ENCODE assay signal across 14 cellular contexts in genomic region chr6:113457156-113457555, GRCh38.
DNase-seq lines count a peak whose midpoint lies in the region; TF ChIP-seq lines count a peak whose summit lies in the region.
"Had no signal": no experiment of that assay in that cellular context is flagged by ENCODE, and none has a peak within 500 bp of the region (broad histone marks: within the 10 kb centered on the region; RNA-seq: fewer than 3 reads in every experiment).

No MANE protein-coding gene starts in this region.

- H3K27me3 Mint-ChIP-seq in osteocyte (ENCODE audit: unreplicated experiment) = no peaks in the 10 kb centered on the region

- H3K36me3 Mint-ChIP-seq in osteocyte (ENCODE audit: unreplicated experiment) = peaks cover 2% of the 10 kb centered on the region

- TF ChIP-seq EP300 in tibial nerve (IDR thresholded peaks at IDR 0.05) = no peak

- peak overlapping the region; percentile 94 for H3K27ac Mint-ChIP-seq in osteocyte (ENCODE audit: unreplicated experiment)

- H3K36me3 ChIP-seq in vagina (no peaks in the 10 kb centered on the region), tibial nerve (no peaks in the 10 kb centered on the region)
- H3K36me3 ChIP-seq: MG63 had no signal

- TF ChIP-seq CTCF in fibroblast of pulmonary artery (IDR thresholded peaks at IDR 0.05; ENCODE audit: low read length, missing control alignments) (no peak), osteocyte (IDR thresholded peaks at IDR 0.05) (no peak), vagina (IDR thresholded peaks at IDR 0.05) (no peak), tibial nerve (IDR thresholded peaks at IDR 0.05) (no peak)

- DNase-seq in AG20443 (ENCODE audit: low spot score) = peak; percentile 73
- DNase-seq in RPMI7951 (ENCODE audit: low read depth) = peak; percentile 90
- DNase-seq in fibroblast of pulmonary artery (ENCODE audit: low read depth) = peak; percentile 83
- peak; percentile 88 for DNase-seq in osteocyte (ENCODE audit: extremely low spot score, unreplicated experiment)
- DNase-seq in vagina (ENCODE audit: extremely low spot score in 2 of 2) = no peak
- no peak for DNase-seq in NCI-H524 (lab: John Stamatoyannopoulos, UW)
- no peak for DNase-seq in DMS153 (lab: John Stamatoyannopoulos, UW)
- no peak for DNase-seq in tibial nerve (ENCODE audit: low spot score in 2 of 2)
- DNase-seq: activated T-cell treated with anti-CD3 and anti-CD28 coated beads, Interleukin-2, amount 50 U/mL, for 48 hours; erythroblast; MG63; NCI-H345; RPMI8226 had no signal

- H3K4me1 ChIP-seq in vagina (no peaks in the 10 kb centered on the region), tibial nerve (peaks cover 0 to 25% (median 18%) of the 10 kb centered on the region in 4 donors)

- peaks cover 4% of the 10 kb centered on the region for H3K9me3 Mint-ChIP-seq in osteocyte (ENCODE audit: unreplicated experiment)

- intact Hi-C loops in vagina (cut with DNase I) = loop anchor here (2.0 kb wide), 1 partner anchor 20 kb away; no protein-coding TSS in a partner anchor

- WGBS in tibial nerve, 2 donors = 35 to 44% methylated on average over 4 of the region's 4 CpGs

- H3K4me1 Mint-ChIP-seq in osteocyte (ENCODE audit: unreplicated experiment) = peaks cover 55% of the 10 kb centered on the region

- TF ChIP-seq POLR2A in vagina (IDR thresholded peaks at IDR 0.05) (no peak), tibial nerve (IDR thresholded peaks at IDR 0.05) (no peak)

- H3K4me3 Mint-ChIP-seq in osteocyte (ENCODE audit: unreplicated experiment) = no peak overlapping the region

- H3K27ac ChIP-seq in vagina (no peak overlapping the region), tibial nerve (peak overlapping the region in 2 of 4 donors; percentile 50 to 66)
- H3K27ac ChIP-seq: C4-2B had no signal

- H3K4me3 ChIP-seq in fibroblast of pulmonary artery (replicated peaks; ENCODE audit: low read depth, low read length) (no peak overlapping the region), vagina (no peak overlapping the region), tibial nerve (no peak overlapping the region)
- H3K4me3 ChIP-seq: MG63 had no signal

- H3K27me3 ChIP-seq in vagina (no peaks in the 10 kb centered on the region), tibial nerve (no peaks in the 10 kb centered on the region)
- H3K27me3 ChIP-seq: MG63 had no signal

- H3K9me3 ChIP-seq in vagina = no peaks in the 10 kb centered on the region
- H3K9me3 ChIP-seq in tibial nerve = no peaks in the 10 kb centered on the region
- H3K9me3 ChIP-seq: MG63 had no signal

Comparison
In these comparisons a context has a peak if more than half of its experiments do, and no peak if none do; other contexts are left out.
1. DNase-seq: peak in AG20443 (single experiment), RPMI7951 (single experiment), fibroblast of pulmonary artery (single experiment) and osteocyte (single experiment); none in vagina (0 of 2), NCI-H524 (0 of 2), DMS153 (single experiment) and tibial nerve (0 of 2).